In genomic region chr16:81616321-81617020, GRCh38 we compare ENCODE assay signal across 8 cellular contexts.
A peak's percentile ranks its signal among the peaks of the same experiment; 100 is the strongest.
DNase-seq lines count a peak whose midpoint lies in the region; ATAC-seq lines count a peak whose summit lies in the region.

No MANE protein-coding gene starts in this region.

- H3K27me3 Mint-ChIP-seq in memory B cell: no peaks in the 10 kb centered on the region

- peak overlapping the region; percentile 84 for H3K27ac Mint-ChIP-seq in memory B cell

- in situ Hi-C loops in G401 (cut with HindIII; ENCODE audit: low sequenced_read_pairs): no loop called here

- peak; percentile 22 to 71 (median 46) for DNase-seq in activated CD4-positive, CD25-positive, alpha-beta regulatory T cell (lab: John Stamatoyannopoulos, UW)
- peak; percentile 63 for DNase-seq in brain pericyte (ENCODE audit: low read depth, low spot score)
- DNase-seq in memory B cell (ENCODE audit: low spot score in 2 of 2): peak; percentile 39 to 63
- DNase-seq in stimulated activated CD8-positive, alpha-beta memory T cell treated with anti-CD3 and anti-CD28 coated beads, Interleukin-4, amount 100 ng/mL, for 24 hours (ENCODE audit: low read depth): peak; percentile 63
- DNase-seq in SW480 (ENCODE audit: low spot score): no peak
- no peak for DNase-seq in G401 (ENCODE audit: low spot score)

- peaks cover 7% of the 10 kb centered on the region for H3K4me1 Mint-ChIP-seq in memory B cell

- H3K36me3 Mint-ChIP-seq in memory B cell: peaks cover 5% of the 10 kb centered on the region

- no peaks in the 10 kb centered on the region for H3K9me3 Mint-ChIP-seq in memory B cell

- H3K4me3 Mint-ChIP-seq in memory B cell: peak overlapping the region; percentile 31

- ATAC-seq in GM18907 (IDR thresholded peaks at IDR 0.05; ENCODE audit: unreplicated experiment) (peak; percentile 87), HG03095 (IDR thresholded peaks at IDR 0.05; ENCODE audit: unreplicated experiment) (peak; percentile 66), memory B cell (ENCODE audit: low read depth) (peak; percentile 96)

Comparison
In these comparisons a context has a peak if more than half of its experiments do, and no peak if none do; other contexts are left out.
1. DNase-seq: peak in activated CD4-positive, CD25-positive, alpha-beta regulatory T cell (4 of 4), brain pericyte (single experiment), memory B cell (2 of 2) and stimulated activated CD8-positive, alpha-beta memory T cell treated with anti-CD3 and anti-CD28 coated beads, Interleukin-4, amount 100 ng/mL, for 24 hours (single experiment); none in SW480 (single experiment) and G401 (single experiment).
2. Peak in every context shown above with its lines, with median percentiles within 50 percentile points of each other: ATAC-seq.